ENCODE assay signal across 17 cellular contexts in the genomic region with DNA sequence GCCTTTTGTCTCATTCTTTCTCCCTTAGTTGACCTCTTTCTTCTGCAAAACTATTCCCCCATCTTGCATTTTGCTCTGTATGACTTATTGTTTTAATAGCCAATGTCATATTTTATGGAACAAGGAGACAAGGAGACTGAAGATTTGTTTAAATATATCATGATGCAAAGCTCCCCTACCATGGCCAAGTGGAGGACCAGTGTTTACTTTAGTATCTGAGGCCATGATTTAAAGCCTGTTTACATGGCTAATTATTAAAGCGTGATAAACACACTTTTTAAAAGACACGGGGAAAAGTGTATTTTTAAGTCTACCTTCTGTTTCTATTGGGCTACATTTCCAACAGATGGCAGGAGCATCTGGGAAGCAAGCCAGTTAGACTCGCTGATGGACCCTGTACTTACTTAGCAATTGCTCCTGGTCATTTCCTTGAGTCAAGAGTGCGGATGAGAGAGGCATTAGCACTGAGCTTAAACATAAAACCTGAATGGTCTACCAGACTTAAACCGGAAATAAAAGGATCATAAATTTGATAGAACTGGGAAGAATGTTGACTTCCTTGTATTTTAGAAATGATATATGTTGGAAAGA.
DNase-seq lines count a peak whose midpoint lies in the region; ATAC-seq and TF ChIP-seq lines count a peak whose summit lies in the region.
"Had no signal": no experiment of that assay in that cellular context is flagged by ENCODE, and none has a peak within 500 bp of the region (broad histone marks: within the 10 kb centered on the region; RNA-seq: fewer than 3 reads in every experiment).

No MANE protein-coding gene starts in this region.

- H3K4me1 Mint-ChIP-seq in neural progenitor cell, result peaks cover 8% of the 10 kb centered on the region
- H3K4me1 Mint-ChIP-seq: activated naive CD4-positive, alpha-beta T cell treated with anti-CD3 and anti-CD28 coated beads, Interleukin-2, amount 10 ng/mL, durations not matched to agents 7 days and 5 days; T-cell had no signal

- no peaks in the 10 kb centered on the region for H3K36me3 Mint-ChIP-seq in neural progenitor cell
- H3K36me3 Mint-ChIP-seq: activated naive CD4-positive, alpha-beta T cell treated with anti-CD3 and anti-CD28 coated beads, Interleukin-2, amount 10 ng/mL, durations not matched to agents 7 days and 5 days; natural killer cell treated with Interleukin-12 subunit alpha and Interleukin-12 subunit beta and Interleukin-15 and Interleukin-18, amount 100 ng/mL, for 72 hours; T-cell had no signal

- no peak overlapping the region for H2BK120ac ChIP-seq in mesendoderm (ENCODE audit: low read depth, low read length)

- H3F3A ChIP-seq in neural progenitor cell (ENCODE audit: low read depth), result no peaks in the 10 kb centered on the region

- H2AFZ ChIP-seq in neural progenitor cell (replicated peaks), result no peak overlapping the region

- peak overlapping the region; percentile 31 for H3K18ac ChIP-seq in mesendoderm (ENCODE audit: low read length)

- no peak overlapping the region for H3K4me3 Mint-ChIP-seq in neural progenitor cell
- H3K4me3 Mint-ChIP-seq: activated naive CD4-positive, alpha-beta T cell treated with anti-CD3 and anti-CD28 coated beads, Interleukin-2, amount 10 ng/mL, durations not matched to agents 7 days and 5 days; natural killer cell treated with Interleukin-12 subunit alpha and Interleukin-12 subunit beta and Interleukin-15 and Interleukin-18, amount 100 ng/mL, for 72 hours; T-cell had no signal

- no peaks in the 10 kb centered on the region for H4K20me1 ChIP-seq in neural progenitor cell (ENCODE audit: low read depth)

- H3K9ac ChIP-seq in SK-N-MC (ENCODE audit: insufficient read length) (no peak overlapping the region), mesendoderm (ENCODE audit: low read length) (no peak overlapping the region), neural progenitor cell (no peak overlapping the region)

- no peak overlapping the region for H2BK5ac ChIP-seq in mesendoderm (ENCODE audit: low read length)

- WGBS in mesendoderm (ENCODE audit: extremely low coverage, insufficient coverage, low lambda C conversion rate), result no CpG with 5 or more reads among the region's 5 CpGs

- peaks cover 2% of the 10 kb centered on the region for H3K27me3 Mint-ChIP-seq in neural progenitor cell (ENCODE audit: insufficient read depth, low read depth)
- H3K27me3 Mint-ChIP-seq: activated naive CD4-positive, alpha-beta T cell treated with anti-CD3 and anti-CD28 coated beads, Interleukin-2, amount 10 ng/mL, durations not matched to agents 7 days and 5 days; natural killer cell treated with Interleukin-12 subunit alpha and Interleukin-12 subunit beta and Interleukin-15 and Interleukin-18, amount 100 ng/mL, for 72 hours; T-cell had no signal

- H3K4me1 ChIP-seq in mesendoderm (ENCODE audit: control insufficient read depth, low read depth, low read length), result no peaks in the 10 kb centered on the region
- peaks cover 16% of the 10 kb centered on the region for H3K4me1 ChIP-seq in neural progenitor cell
- H3K4me1 ChIP-seq: spleen, uterus had no signal

- H3K9me3 ChIP-seq in SK-N-MC (ENCODE audit: low read depth, low read length) (no peaks in the 10 kb centered on the region), neural progenitor cell (ENCODE audit: low read depth) (no peaks in the 10 kb centered on the region)
- H3K9me3 ChIP-seq: spleen, uterus had no signal

- no peak overlapping the region for H3K56ac ChIP-seq in mesendoderm (ENCODE audit: low read length)

- H2AK5ac ChIP-seq in mesendoderm (ENCODE audit: low read length), result no peak overlapping the region

- no peak overlapping the region for H3K23ac ChIP-seq in mesendoderm (ENCODE audit: low read length)

- H3K27me3 ChIP-seq in mesendoderm (ENCODE audit: insufficient read depth, low read length, poor library complexity), result no peaks in the 10 kb centered on the region
- H3K27me3 ChIP-seq in neural progenitor cell, result no peaks in the 10 kb centered on the region
- H3K27me3 ChIP-seq: spleen, uterus had no signal

- H3K9me3 Mint-ChIP-seq in neural progenitor cell, result no peaks in the 10 kb centered on the region

- peak; percentile 9 for DNase-seq in DMS53 treated with DMSO at 0.1 percent for 48 hours (lab: John Stamatoyannopoulos, UW; ENCODE audit: unreplicated experiment)
- DNase-seq in NCI-H1694 treated with DMSO at 0.1 percent for 48 hours (lab: John Stamatoyannopoulos, UW), result peak; percentile 70
- DNase-seq in SK-N-MC (ENCODE audit: low read depth, low spot score), result no peak
- DNase-seq in mesendoderm, result no peak
- DNase-seq in HK-2 (ENCODE audit: unreplicated experiment), result no peak
- no peak for DNase-seq in neural progenitor cell (ENCODE audit: low spot score)
- DNase-seq: activated CD4-positive, alpha-beta T cell treated with anti-CD3 and anti-CD28 coated beads, Interleukin-2, amount 50 U/mL, for 4 hours; activated naive CD4-positive, alpha-beta T cell treated with anti-CD3 and anti-CD28 coated beads, Interleukin-2, amount 10 ng/mL, durations not matched to agents 7 days and 5 days; activated T-cell treated with anti-CD3 and anti-CD28 coated beads, Interleukin-2, amount 50 U/mL, for 1 hour; GDM1; NCI-H2029 treated with DMSO at 0.1 percent for 48 hours; spleen; T-cell; uterus had no signal

- no peak overlapping the region for H3K27ac Mint-ChIP-seq in neural progenitor cell
- H3K27ac Mint-ChIP-seq: activated naive CD4-positive, alpha-beta T cell treated with anti-CD3 and anti-CD28 coated beads, Interleukin-2, amount 10 ng/mL, durations not matched to agents 7 days and 5 days; natural killer cell treated with Interleukin-12 subunit alpha and Interleukin-12 subunit beta and Interleukin-15 and Interleukin-18, amount 100 ng/mL, for 72 hours; T-cell had no signal

- H3K36me3 ChIP-seq in SK-N-MC (ENCODE audit: insufficient read depth, low read length) (no peaks in the 10 kb centered on the region), mesendoderm (ENCODE audit: control insufficient read depth, insufficient read depth, low read length) (no peaks in the 10 kb centered on the region), neural progenitor cell (no peaks in the 10 kb centered on the region)
- H3K36me3 ChIP-seq: spleen, uterus had no signal

- peak overlapping the region; percentile 44 for H3K4me3 ChIP-seq in SK-N-MC
- no peak overlapping the region for H3K4me3 ChIP-seq in mesendoderm (ENCODE audit: low read length)
- H3K4me3 ChIP-seq in neural progenitor cell, result no peak overlapping the region
- H3K4me3 ChIP-seq: spleen, uterus had no signal

- no peak overlapping the region for H3K4ac ChIP-seq in mesendoderm (ENCODE audit: low read depth, low read length)

- ATAC-seq in GM21423 (IDR thresholded peaks at IDR 0.05; ENCODE audit: unreplicated experiment) (no peak), HG03159 (IDR thresholded peaks at IDR 0.05; ENCODE audit: unreplicated experiment) (no peak)
- ATAC-seq: natural killer cell treated with Interleukin-12 subunit alpha and Interleukin-12 subunit beta and Interleukin-15 and Interleukin-18, amount 100 ng/mL, for 72 hours; T-cell had no signal

- H3K79me2 ChIP-seq in mesendoderm (ENCODE audit: control insufficient read depth, insufficient read depth, low read length) (no peaks in the 10 kb centered on the region), neural progenitor cell (ENCODE audit: low read depth) (no peaks in the 10 kb centered on the region)

- H3K79me1 ChIP-seq in mesendoderm (ENCODE audit: low read length), result no peaks in the 10 kb centered on the region

- H3K27ac ChIP-seq in SK-N-MC, result peak overlapping the region; percentile 54; the same call in 1 of the 2 replicates
- no peak overlapping the region for H3K27ac ChIP-seq in mesendoderm (ENCODE audit: low read depth, low read length)
- H3K27ac ChIP-seq in neural progenitor cell, result no peak overlapping the region
- H3K27ac ChIP-seq: spleen, uterus had no signal

- no peak overlapping the region for H4K8ac ChIP-seq in mesendoderm (ENCODE audit: low read depth, low read length)

- no peak overlapping the region for H3K4me2 ChIP-seq in mesendoderm (ENCODE audit: low read length)
- no peak overlapping the region for H3K4me2 ChIP-seq in neural progenitor cell

- no peak for TF ChIP-seq CTCF in neural progenitor cell (IDR thresholded peaks at IDR 0.05)

- peak overlapping the region; percentile 78 for H2BK15ac ChIP-seq in mesendoderm (replicated peaks; ENCODE audit: low read depth)

- H4K5ac ChIP-seq in mesendoderm (ENCODE audit: low read length), result no peak overlapping the region

Comparison
In these comparisons a context has a peak if more than half of its experiments do, and no peak if none do; other contexts are left out.
1. DNase-seq: peak in DMS53 treated with DMSO at 0.1 percent for 48 hours (single experiment) and NCI-H1694 treated with DMSO at 0.1 percent for 48 hours (single experiment); none in SK-N-MC (single experiment), mesendoderm (single experiment), HK-2 (single experiment) and neural progenitor cell (single experiment).